8 cellular contexts compared by ENCODE assay signal in the genomic region with DNA sequence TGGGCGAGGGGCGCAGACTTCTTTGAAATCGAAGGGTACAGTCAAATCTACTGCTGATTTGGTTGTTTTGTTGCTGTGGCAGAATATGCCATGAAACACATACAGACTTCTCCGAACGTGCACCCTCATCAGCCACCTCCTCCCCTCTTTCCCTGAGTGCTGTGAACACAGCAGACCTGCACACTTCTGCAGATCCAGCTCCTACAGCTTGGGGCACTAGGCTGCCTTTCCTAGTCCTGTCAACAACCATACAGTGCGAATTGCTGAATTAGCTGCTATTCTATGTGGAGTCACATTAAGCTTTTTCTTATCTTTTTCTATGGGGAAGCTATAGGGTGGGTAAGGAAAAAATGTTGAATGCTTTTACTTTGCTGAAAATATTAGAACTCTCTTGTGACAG. TPM values are rescaled to one million over a fixed set of nuclear protein-coding genes. Genes with fewer than 3 reads are reported as not detected.
DNase-seq lines count a peak whose midpoint lies in the region; ATAC-seq and TF ChIP-seq lines count a peak whose summit lies in the region.

No MANE protein-coding gene starts in this region.

- peak; percentile 60 for TF ChIP-seq CTCF in type B pancreatic cell (conservative IDR thresholded peaks at IDR 0.05)

- no peaks in the 10 kb centered on the region for H3K36me3 ChIP-seq in iPS DF 6.9 (ENCODE audit: control insufficient read depth, insufficient read depth, low read length)

- H3K27me3 Mint-ChIP-seq in activated T-cell treated with anti-CD3 and anti-CD28 coated beads, Interleukin-2, amount 50 U/mL, for 24 hours = no peaks in the 10 kb centered on the region
- no peaks in the 10 kb centered on the region for H3K27me3 Mint-ChIP-seq in type B pancreatic cell

- H3K4me3 Mint-ChIP-seq in activated T-cell treated with anti-CD3 and anti-CD28 coated beads, Interleukin-2, amount 50 U/mL, for 24 hours = no peak overlapping the region
- H3K4me3 Mint-ChIP-seq in type B pancreatic cell = no peak overlapping the region

- no CpG with 5 or more reads among the region's 6 CpGs for WGBS in iPS DF 6.9 (ENCODE audit: insufficient coverage, insufficient read length)

- peaks cover 5% of the 10 kb centered on the region; the same call in 1 of the 2 replicates for H3K4me1 ChIP-seq in iPS DF 6.9 (ENCODE audit: control insufficient read depth, insufficient read depth, low read length)

- H3K4me3 ChIP-seq in iPS DF 6.9 (ENCODE audit: low read length) = no peak overlapping the region

- intact Hi-C loops in Right ventricle myocardium inferior (cut with DNase I) (loop anchor here (5.0 kb wide), 2 partner anchors 94 to 141 kb away; a partner anchor contains a TSS), cardiac septum (cut with DNase I) (loop anchor here (10.0 kb wide), 1 partner anchor 113 kb away; a partner anchor contains a TSS)

- H3K27ac ChIP-seq in iPS DF 6.9 (ENCODE audit: low read length) = no peak overlapping the region

- peaks cover 15% of the 10 kb centered on the region for H3K4me1 Mint-ChIP-seq in activated T-cell treated with anti-CD3 and anti-CD28 coated beads, Interleukin-2, amount 50 U/mL, for 24 hours (ENCODE audit: low read depth)
- peaks cover 4% of the 10 kb centered on the region for H3K4me1 Mint-ChIP-seq in type B pancreatic cell (ENCODE audit: unreplicated experiment)

- H3K27me3 ChIP-seq in iPS DF 6.9 (ENCODE audit: control insufficient read depth, insufficient read depth, low read length) = no peaks in the 10 kb centered on the region

- H3K36me3 Mint-ChIP-seq in activated T-cell treated with anti-CD3 and anti-CD28 coated beads, Interleukin-2, amount 50 U/mL, for 24 hours (ENCODE audit: low read depth) = peaks cover 76% of the 10 kb centered on the region
- peaks cover 38% of the 10 kb centered on the region for H3K36me3 Mint-ChIP-seq in type B pancreatic cell

- no peaks in the 10 kb centered on the region for H3K9me3 ChIP-seq in iPS DF 6.9 (ENCODE audit: control insufficient read depth, insufficient read depth, low read length)

- H3K9me3 Mint-ChIP-seq in activated T-cell treated with anti-CD3 and anti-CD28 coated beads, Interleukin-2, amount 50 U/mL, for 24 hours = no peaks in the 10 kb centered on the region
- no peaks in the 10 kb centered on the region for H3K9me3 Mint-ChIP-seq in type B pancreatic cell

- ATAC-seq in Right ventricle myocardium inferior = peak; percentile 90
- no peak for ATAC-seq in GM18907 (IDR thresholded peaks at IDR 0.05; ENCODE audit: unreplicated experiment)

- DNase-seq in Right ventricle myocardium inferior (ENCODE audit: missing footprints) = no peak
- no peak for DNase-seq in cardiac septum (ENCODE audit: low spot score)
- DNase-seq in activated T-cell treated with anti-CD3 and anti-CD28 coated beads, Interleukin-2, amount 50 U/mL, for 24 hours = no peak
- DNase-seq in iPS DF 6.9 (ENCODE audit: low read depth, low spot score) = peak; percentile 27
- no peak for DNase-seq in type B pancreatic cell (ENCODE audit: extremely low spot score, unreplicated experiment)
- no peak for DNase-seq in NCI-H146 treated with DMSO at 0.1 percent for 48 hours (lab: John Stamatoyannopoulos, UW; ENCODE audit: unreplicated experiment)
- no peak for DNase-seq in NCI-H128 (lab: John Stamatoyannopoulos, UW; ENCODE audit: unreplicated experiment)

- peak overlapping the region; percentile 67 for H3K27ac Mint-ChIP-seq in activated T-cell treated with anti-CD3 and anti-CD28 coated beads, Interleukin-2, amount 50 U/mL, for 24 hours
- H3K27ac Mint-ChIP-seq in type B pancreatic cell = no peak overlapping the region

RNA-seq across cellular contexts. Expression of a gene that starts 57.5 kb away (rescaled TPM):
- total RNA-seq in Right ventricle myocardium inferior (0.43 TPM), cardiac septum (0.22 TPM), type B pancreatic cell (ENCODE audit: low replicate concordance) (14.5 and 94.1 TPM in 2 replicates)

Comparison
In these comparisons a context has a peak if more than half of its experiments do, and no peak if none do; other contexts are left out.
1. RNA of a gene that starts 57.5 kb away (total RNA-seq): 14.5 to 94.1 TPM in type B pancreatic cell; 0.43 TPM in Right ventricle myocardium inferior (single experiment) and 0.22 TPM in cardiac septum (single experiment); every median in the first group is over 10 times any median in the second.